8 cellular contexts compared by ENCODE assay signal in genomic region chr6:137311940-137312339, GRCh38.
"Had no signal": no experiment of that assay in that cellular context is flagged by ENCODE, and none has a peak within 500 bp of the region (broad histone marks: within the 10 kb centered on the region; RNA-seq: fewer than 3 reads in every experiment).

No MANE protein-coding gene starts in this region.

- H3K4me2 ChIP-seq: KMS-11 had no signal

- H3K27ac ChIP-seq: HL-60, KMS-11 had no signal

- FAIRE-seq: HepG2, HTR-8/SVneo had no signal

- H3K4me3 Mint-ChIP-seq: IgD-negative memory B cell had no signal

- H3K36me3 Mint-ChIP-seq: IgD-negative memory B cell had no signal

- ATAC-seq: HepG2 had no signal

- H3K9ac ChIP-seq: KMS-11 had no signal

- H3K27me3 Mint-ChIP-seq: IgD-negative memory B cell had no signal

- H3K9me3 Mint-ChIP-seq: IgD-negative memory B cell had no signal

- DNase-seq: IMR-90, KBM-7, KG1 had no signal

- H3K27ac Mint-ChIP-seq: IgD-negative memory B cell had no signal
